Comparison of ENCODE assay signal across 13 cellular contexts in the genomic region with DNA sequence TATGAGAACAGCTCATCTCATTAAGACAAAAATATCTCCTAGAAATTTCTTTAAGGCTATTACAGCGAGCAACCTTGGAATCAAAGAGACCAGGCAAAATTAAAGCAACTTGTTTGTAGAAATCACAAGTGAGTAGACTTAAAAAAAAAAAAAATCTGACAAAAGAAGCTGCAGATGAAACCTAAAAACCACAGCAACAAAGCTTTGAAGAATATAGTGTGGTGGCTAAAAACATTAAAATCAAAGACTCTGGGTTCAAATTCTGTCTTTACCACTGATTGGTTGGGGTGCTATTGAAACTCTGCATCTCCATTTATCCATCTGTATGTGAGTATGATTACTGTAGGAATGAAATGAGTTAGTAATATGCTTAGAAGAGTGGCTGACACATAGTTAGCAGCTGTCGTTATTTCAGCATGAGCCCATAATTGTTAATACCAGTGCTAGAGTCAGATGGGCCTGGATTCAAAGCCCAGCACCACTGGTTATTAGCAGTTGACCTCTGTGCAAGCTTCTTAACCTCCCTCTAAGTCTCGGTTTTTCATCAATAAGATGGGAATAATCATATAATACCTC.
A peak's percentile ranks its signal among the peaks of the same experiment; 100 is the strongest.
DNase-seq lines count a peak whose midpoint lies in the region; ATAC-seq and TF ChIP-seq lines count a peak whose summit lies in the region.
"Had no signal": no experiment of that assay in that cellular context is flagged by ENCODE, and none has a peak within 500 bp of the region (broad histone marks: within the 10 kb centered on the region; RNA-seq: fewer than 3 reads in every experiment).

No MANE protein-coding gene starts in this region.

- no peak overlapping the region for H3K4me3 ChIP-seq in CD8-positive, alpha-beta T cell (ENCODE audit: low read depth, low read length)
- H3K4me3 ChIP-seq in skeletal muscle satellite cell (ENCODE audit: low read length): no peak overlapping the region

- H3K9ac ChIP-seq in skeletal muscle satellite cell (ENCODE audit: low read depth, low read length): peak overlapping the region; percentile 66

- peak; percentile 23 for ATAC-seq in CD8-positive, alpha-beta T cell
- ATAC-seq in foreskin keratinocyte (no peak), HG03139 (IDR thresholded peaks at IDR 0.05; ENCODE audit: unreplicated experiment) (no peak)

- peak overlapping the region; percentile 39 for H3K27ac Mint-ChIP-seq in CD8-positive, alpha-beta T cell
- H3K27ac Mint-ChIP-seq: activated B cell treated with CpG ODN at 0.5 μM for 24 hours had no signal

- H3K27ac ChIP-seq in CD8-positive, alpha-beta T cell (ENCODE audit: low read depth, low read length): peak overlapping the region; percentile 6
- peak overlapping the region; percentile 37 for H3K27ac ChIP-seq in foreskin keratinocyte

- peaks cover 40% of the 10 kb centered on the region for H3K4me1 ChIP-seq in CD8-positive, alpha-beta T cell (ENCODE audit: insufficient read depth, low read length)
- H3K4me1 ChIP-seq in foreskin keratinocyte: no peaks in the 10 kb centered on the region
- peaks cover 33% of the 10 kb centered on the region for H3K4me1 ChIP-seq in skeletal muscle satellite cell (ENCODE audit: control insufficient read depth, insufficient read depth, low read length)

- no peaks in the 10 kb centered on the region for H3K36me3 Mint-ChIP-seq in CD8-positive, alpha-beta T cell

- no peak for TF ChIP-seq CTCF in CD8-positive, alpha-beta T cell (IDR thresholded peaks at IDR 0.05)
- TF ChIP-seq CTCF in foreskin keratinocyte (conservative IDR thresholded peaks at IDR 0.05): no peak

- POLR2A ChIA-PET in CD8-positive, alpha-beta T cell (lab: Charles Lee): interaction anchor here (0.5 to 1.7 kb wide), 8 partner anchors 9 to 187 kb away, joined by 3 to 8 read pairs (median 4); no protein-coding TSS in a partner anchor

- H3K9me3 Mint-ChIP-seq in CD8-positive, alpha-beta T cell: no peaks in the 10 kb centered on the region
- H3K9me3 Mint-ChIP-seq: activated B cell treated with CpG ODN at 0.5 μM for 24 hours; central memory CD8-positive, alpha-beta T cell had no signal

- no peaks in the 10 kb centered on the region for H3K27me3 ChIP-seq in CD8-positive, alpha-beta T cell (ENCODE audit: insufficient read depth, low read length)
- no peaks in the 10 kb centered on the region for H3K27me3 ChIP-seq in foreskin keratinocyte
- no peaks in the 10 kb centered on the region for H3K27me3 ChIP-seq in skeletal muscle satellite cell (ENCODE audit: control insufficient read depth, insufficient read depth, low read length)

- peak overlapping the region; percentile 38 for H3K4me2 ChIP-seq in skeletal muscle satellite cell (ENCODE audit: low read length)

- intact Hi-C loops in CD8-positive, alpha-beta T cell (cut with DNase I, micrococcal nuclease): loop anchor here in 1 of 2 experiments (2.0 kb wide), 1 partner anchor 14 kb away; no protein-coding TSS in a partner anchor
- intact Hi-C loops in posterior cingulate gyrus (cut with DNase I): no loop called here

- no peaks in the 10 kb centered on the region for H3K27me3 Mint-ChIP-seq in CD8-positive, alpha-beta T cell (ENCODE audit: low read depth)
- H3K27me3 Mint-ChIP-seq: activated B cell treated with CpG ODN at 0.5 μM for 24 hours; central memory CD8-positive, alpha-beta T cell had no signal

- no peak for DNase-seq in CD8-positive, alpha-beta T cell
- DNase-seq in NCI-H82 (lab: John Stamatoyannopoulos, UW) (peak; percentile 91), foreskin keratinocyte (no peak), posterior cingulate gyrus (no peak), 8988T (no peak)
- DNase-seq: activated B cell treated with CpG ODN at 0.5 μM for 24 hours; effector memory CD4-positive, alpha-beta T cell; NCI-H1436; NK-92 treated with Interleukin-12 subunit alpha and Interleukin-12 subunit beta, amount 100 ng/mL, for 24 hours; T-helper 1 cell had no signal

- CTCF ChIA-PET in CD8-positive, alpha-beta T cell (lab: Charles Lee): interaction anchor here (0.6 to 1.4 kb wide), 5 partner anchors 9 to 440 kb away, joined by 3 to 6 read pairs (median 6); no protein-coding TSS in a partner anchor

- peaks cover 64% of the 10 kb centered on the region for H3K4me1 Mint-ChIP-seq in CD8-positive, alpha-beta T cell (ENCODE audit: low read depth)

- H3K9me3 ChIP-seq in CD8-positive, alpha-beta T cell (ENCODE audit: low read length): no peaks in the 10 kb centered on the region
- no peaks in the 10 kb centered on the region for H3K9me3 ChIP-seq in skeletal muscle satellite cell (replicated peaks; ENCODE audit: low read length)

- H3K4me3 Mint-ChIP-seq in CD8-positive, alpha-beta T cell: peak overlapping the region; percentile 47
- H3K4me3 Mint-ChIP-seq: activated B cell treated with CpG ODN at 0.5 μM for 24 hours; central memory CD8-positive, alpha-beta T cell had no signal

- H3K36me3 ChIP-seq in CD8-positive, alpha-beta T cell (ENCODE audit: insufficient read depth, low read length): no peaks in the 10 kb centered on the region
- H3K36me3 ChIP-seq in skeletal muscle satellite cell (ENCODE audit: insufficient read depth, low read length): no peaks in the 10 kb centered on the region
